ENCODE assay signal across 2 cellular contexts in the genomic region with DNA sequence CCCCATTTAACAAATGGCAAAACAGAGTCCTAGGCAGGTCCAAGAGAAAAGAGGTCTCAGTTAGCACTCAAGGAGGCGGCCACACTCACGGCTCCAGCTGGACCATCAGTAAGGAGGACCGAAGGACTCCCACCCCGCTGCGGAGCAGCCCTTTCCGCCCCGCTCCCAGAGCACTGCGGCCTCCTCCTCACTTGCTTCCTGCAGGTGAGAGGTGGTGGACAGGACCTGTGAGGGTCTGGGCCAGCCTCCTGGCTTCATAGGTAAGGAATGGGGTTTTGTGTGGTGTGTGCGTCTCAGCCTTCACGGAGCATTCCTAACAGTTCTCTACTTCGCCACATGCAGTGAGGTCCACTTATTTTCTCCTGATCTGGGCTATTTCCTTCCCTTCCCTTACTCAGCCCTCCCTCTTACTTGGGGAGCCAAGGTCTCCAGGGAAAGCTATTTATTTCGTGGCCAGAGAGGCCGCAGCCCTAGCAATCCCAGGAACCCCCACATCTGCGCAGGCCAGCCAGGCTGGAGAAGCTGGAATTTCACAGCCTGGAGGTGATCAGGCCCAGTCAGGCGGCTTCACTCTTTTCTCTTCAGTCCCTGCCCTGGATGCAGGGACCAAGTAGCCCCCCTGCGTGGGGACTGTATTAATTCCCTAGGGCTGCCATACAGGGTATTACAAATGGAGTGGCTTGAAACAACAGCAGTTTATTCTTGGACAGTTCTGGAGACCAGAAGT.
TF ChIP-seq lines count a peak whose summit lies in the region.

No MANE protein-coding gene starts in this region.

TF ChIP-seq in IMR-90, 13 proteins besides CTCF, POLR2A, EP300 and RAD21:
- no peak for TF ChIP-seq MAFK (IDR thresholded peaks at IDR 0.05; ENCODE audit: low read depth, low read length)
TF ChIP-seq in IMR-90: peak in this region for 0.

TF ChIP-seq in SK-N-SH, 30 proteins besides CTCF, POLR2A, EP300 and RAD21:
- TF ChIP-seq GATA2 (CRISPR knock-in tag; IDR thresholded peaks at IDR 0.05) (no peak), RXRA (IDR thresholded peaks at IDR 0.05; ENCODE audit: borderline replicate concordance, low read depth) (no peak), JUND (IDR thresholded peaks at IDR 0.05) (no peak), EZH2phosphoT487 (IDR thresholded peaks at IDR 0.05; ENCODE audit: borderline replicate concordance, low read depth) (no peak), FOXJ3 (CRISPR knock-in tag; IDR thresholded peaks at IDR 0.05) (no peak), NRF1 (IDR thresholded peaks at IDR 0.05; ENCODE audit: low read depth, low read length) (no peak), CHD2 (IDR thresholded peaks at IDR 0.05; ENCODE audit: low read length, partially characterized antibody) (no peak), SMC3 (IDR thresholded peaks at IDR 0.05; ENCODE audit: low read depth, low read length) (no peak), SIN3A (IDR thresholded peaks at IDR 0.05; ENCODE audit: borderline replicate concordance, low read depth, low read length) (no peak), GABPA (IDR thresholded peaks at IDR 0.05; ENCODE audit: low read depth) (no peak), TEAD4 (IDR thresholded peaks at IDR 0.05; ENCODE audit: borderline replicate concordance, insufficient read depth) (no peak)
- TF ChIP-seq, protein P1, sequence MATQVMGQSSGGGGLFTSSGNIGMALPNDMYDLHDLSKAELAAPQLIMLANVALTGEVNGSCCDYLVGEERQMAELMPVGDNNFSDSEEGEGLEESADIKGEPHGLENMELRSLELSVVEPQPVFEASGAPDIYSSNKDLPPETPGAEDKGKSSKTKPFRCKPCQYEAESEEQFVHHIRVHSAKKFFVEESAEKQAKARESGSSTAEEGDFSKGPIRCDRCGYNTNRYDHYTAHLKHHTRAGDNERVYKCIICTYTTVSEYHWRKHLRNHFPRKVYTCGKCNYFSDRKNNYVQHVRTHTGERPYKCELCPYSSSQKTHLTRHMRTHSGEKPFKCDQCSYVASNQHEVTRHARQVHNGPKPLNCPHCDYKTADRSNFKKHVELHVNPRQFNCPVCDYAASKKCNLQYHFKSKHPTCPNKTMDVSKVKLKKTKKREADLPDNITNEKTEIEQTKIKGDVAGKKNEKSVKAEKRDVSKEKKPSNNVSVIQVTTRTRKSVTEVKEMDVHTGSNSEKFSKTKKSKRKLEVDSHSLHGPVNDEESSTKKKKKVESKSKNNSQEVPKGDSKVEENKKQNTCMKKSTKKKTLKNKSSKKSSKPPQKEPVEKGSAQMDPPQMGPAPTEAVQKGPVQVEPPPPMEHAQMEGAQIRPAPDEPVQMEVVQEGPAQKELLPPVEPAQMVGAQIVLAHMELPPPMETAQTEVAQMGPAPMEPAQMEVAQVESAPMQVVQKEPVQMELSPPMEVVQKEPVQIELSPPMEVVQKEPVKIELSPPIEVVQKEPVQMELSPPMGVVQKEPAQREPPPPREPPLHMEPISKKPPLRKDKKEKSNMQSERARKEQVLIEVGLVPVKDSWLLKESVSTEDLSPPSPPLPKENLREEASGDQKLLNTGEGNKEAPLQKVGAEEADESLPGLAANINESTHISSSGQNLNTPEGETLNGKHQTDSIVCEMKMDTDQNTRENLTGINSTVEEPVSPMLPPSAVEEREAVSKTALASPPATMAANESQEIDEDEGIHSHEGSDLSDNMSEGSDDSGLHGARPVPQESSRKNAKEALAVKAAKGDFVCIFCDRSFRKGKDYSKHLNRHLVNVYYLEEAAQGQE (IDR thresholded peaks at IDR 0.05; ENCODE audit: low read depth, low read length): no peak
